2 cellular contexts compared by ENCODE assay signal in the genomic region with DNA sequence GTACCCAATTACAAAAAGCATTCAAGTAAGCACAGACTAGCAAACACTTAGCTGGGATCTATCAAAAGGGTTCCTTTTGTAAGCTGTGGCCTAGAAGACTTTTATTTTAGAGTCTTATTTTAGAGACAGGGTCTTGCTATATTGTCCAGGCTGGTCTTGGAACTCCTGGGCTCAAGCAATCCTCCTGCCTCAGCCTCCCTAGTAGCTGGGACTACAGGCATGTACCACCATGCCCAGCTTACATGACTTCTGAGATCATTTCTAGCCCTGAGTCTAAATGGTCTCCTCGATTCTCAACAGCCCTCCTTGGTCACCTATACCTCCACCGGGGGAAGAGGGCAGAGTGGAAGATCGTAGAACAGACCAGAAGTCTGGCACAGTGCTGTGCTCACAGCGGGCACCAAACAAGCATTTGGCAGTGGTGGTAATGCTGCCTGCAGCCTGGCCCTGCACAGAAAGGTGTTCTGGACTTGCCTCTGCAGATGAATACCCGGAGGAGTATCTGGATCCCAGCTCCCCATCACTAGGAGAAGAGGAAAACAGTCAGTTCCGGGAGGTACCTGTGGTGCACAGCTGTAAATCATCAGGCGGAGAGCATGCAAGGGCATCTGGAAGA.
TF ChIP-seq lines count a peak whose summit lies in the region.

No MANE protein-coding gene starts in this region.

TF ChIP-seq in IMR-90, 13 proteins besides CTCF, POLR2A, EP300 and RAD21:
- TF ChIP-seq FOS (IDR thresholded peaks at IDR 0.05; ENCODE audit: low read depth, low read length), result no peak
- TF ChIP-seq SMC3 (IDR thresholded peaks at IDR 0.05; ENCODE audit: low read depth, low read length), result no peak
- no peak for TF ChIP-seq MAZ (IDR thresholded peaks at IDR 0.05; ENCODE audit: borderline replicate concordance, low read depth, low read length)
- TF ChIP-seq RCOR1 (IDR thresholded peaks at IDR 0.05; ENCODE audit: insufficient replicate concordance, low read length), result no peak
- no peak for TF ChIP-seq NFE2L2 (IDR thresholded peaks at IDR 0.05; ENCODE audit: low read depth, low read length)

TF ChIP-seq in K562, 482 proteins besides CTCF, POLR2A, EP300 and RAD21:
- TF ChIP-seq, protein P1, sequence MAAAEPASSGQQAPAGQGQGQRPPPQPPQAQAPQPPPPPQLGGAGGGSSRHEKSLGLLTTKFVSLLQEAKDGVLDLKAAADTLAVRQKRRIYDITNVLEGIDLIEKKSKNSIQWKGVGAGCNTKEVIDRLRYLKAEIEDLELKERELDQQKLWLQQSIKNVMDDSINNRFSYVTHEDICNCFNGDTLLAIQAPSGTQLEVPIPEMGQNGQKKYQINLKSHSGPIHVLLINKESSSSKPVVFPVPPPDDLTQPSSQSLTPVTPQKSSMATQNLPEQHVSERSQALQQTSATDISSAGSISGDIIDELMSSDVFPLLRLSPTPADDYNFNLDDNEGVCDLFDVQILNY (CRISPR knock-in tag; IDR thresholded peaks at IDR 0.05), result no peak
- peak; percentile 25; the same call in 1 of the 2 replicates for TF ChIP-seq ZNF121 (CRISPR knock-in tag; conservative IDR thresholded peaks at IDR 0.05)
